9 cellular contexts compared by ENCODE assay signal in genomic region chr6:95203153-95203754, GRCh38.
A peak's percentile ranks its signal among the peaks of the same experiment; 100 is the strongest.
DNase-seq lines count a peak whose midpoint lies in the region; ATAC-seq and TF ChIP-seq lines count a peak whose summit lies in the region.
"Had no signal": no experiment of that assay in that cellular context is flagged by ENCODE, and none has a peak within 500 bp of the region (broad histone marks: within the 10 kb centered on the region; RNA-seq: fewer than 3 reads in every experiment).

No MANE protein-coding gene starts in this region.

- H3K27ac ChIP-seq in left ventricle myocardium inferior (replicated peaks) (no peak overlapping the region), right atrium auricular region (no peak overlapping the region), sigmoid colon (no peak overlapping the region)
- H3K27ac ChIP-seq: epithelial cell of prostate had no signal

- no peak overlapping the region for H3K4me3 ChIP-seq in left ventricle myocardium inferior
- no peak overlapping the region for H3K4me3 ChIP-seq in right atrium auricular region
- H3K4me3 ChIP-seq in sigmoid colon, result no peak overlapping the region

- peak; percentile 96 for ATAC-seq in GM21786 (IDR thresholded peaks at IDR 0.05; ENCODE audit: unreplicated experiment)

- peak; percentile 55 for TF ChIP-seq CTCF in left ventricle myocardium inferior (IDR thresholded peaks at IDR 0.05; ENCODE audit: borderline replicate concordance)
- peak in 1 of 2 donors; percentile 66 for TF ChIP-seq CTCF in right atrium auricular region (IDR thresholded peaks at IDR 0.05)
- peak; percentile 17 to 50 (median 32) for TF ChIP-seq CTCF in sigmoid colon (IDR thresholded peaks at IDR 0.05)

- no peaks in the 10 kb centered on the region for H3K36me3 ChIP-seq in left ventricle myocardium inferior
- H3K36me3 ChIP-seq in right atrium auricular region, result no peaks in the 10 kb centered on the region
- H3K36me3 ChIP-seq in sigmoid colon, result no peaks in the 10 kb centered on the region

- intact Hi-C loops in left ventricle myocardium inferior (cut with micrococcal nuclease) (no loop called here), sigmoid colon (cut with DNase I) (no loop called here)

- 29 to 44% methylated on average over 2 of the region's 2 CpGs for WGBS in sigmoid colon, 2 donors

- H3K27me3 ChIP-seq in left ventricle myocardium inferior (ENCODE audit: low read depth) (no peaks in the 10 kb centered on the region), right atrium auricular region (no peaks in the 10 kb centered on the region), sigmoid colon (no peaks in the 10 kb centered on the region)

- no peak for DNase-seq in left ventricle myocardium inferior
- no peak for DNase-seq in right atrium auricular region (ENCODE audit: low spot score)
- peak; percentile 59 for DNase-seq in HT1080 (ENCODE audit: low read depth)
- DNase-seq in RKO (ENCODE audit: low spot score), result peak; percentile 38
- DNase-seq in erythroblast (lab: John Stamatoyannopoulos, UW), result peak; percentile 27 to 44
- DNase-seq in sigmoid colon, result no peak
- DNase-seq in stimulated activated naive CD4-positive, alpha-beta T cell treated with Interleukin-2 at 50 U/mL for 16 hours (lab: John Stamatoyannopoulos, UW), result no peak

- H3K9me3 ChIP-seq in left ventricle myocardium inferior (replicated peaks), result no peaks in the 10 kb centered on the region
- H3K9me3 ChIP-seq in right atrium auricular region, result no peaks in the 10 kb centered on the region
- H3K9me3 ChIP-seq in sigmoid colon, result no peaks in the 10 kb centered on the region

- no peak for TF ChIP-seq EP300 in sigmoid colon (IDR thresholded peaks at IDR 0.05)

- no peak for TF ChIP-seq POLR2A in erythroblast (IDR thresholded peaks at IDR 0.05; ENCODE audit: low read length)
- TF ChIP-seq POLR2A in sigmoid colon (IDR thresholded peaks at IDR 0.05), result no peak

- H3K4me1 ChIP-seq in left ventricle myocardium inferior (no peaks in the 10 kb centered on the region), right atrium auricular region (no peaks in the 10 kb centered on the region), sigmoid colon (no peaks in the 10 kb centered on the region)

Comparison
In these comparisons a context has a peak if more than half of its experiments do, and no peak if none do; other contexts are left out.
1. DNase-seq: peak in HT1080 (single experiment), RKO (single experiment) and erythroblast (2 of 2); none in left ventricle myocardium inferior (single experiment), right atrium auricular region (single experiment), sigmoid colon (single experiment) and stimulated activated naive CD4-positive, alpha-beta T cell treated with Interleukin-2 at 50 U/mL for 16 hours (single experiment).